Comparison of ENCODE assay signal across 10 cellular contexts in genomic region chr18:49031511-49032188, GRCh38.
DNase-seq lines count a peak whose midpoint lies in the region; ATAC-seq lines count a peak whose summit lies in the region.
"Had no signal": no experiment of that assay in that cellular context is flagged by ENCODE, and none has a peak within 500 bp of the region (broad histone marks: within the 10 kb centered on the region; RNA-seq: fewer than 3 reads in every experiment).

No MANE protein-coding gene starts in this region.

- peak overlapping the region; percentile 9 for H3K27ac Mint-ChIP-seq in stimulated activated effector memory CD8-positive, alpha-beta T cell treated with anti-CD3 and anti-CD28 coated beads, Interleukin-12 subunit alpha, Interleukin-12 subunit beta, amount 100 ng/mL, for 72 hours

- no peaks in the 10 kb centered on the region for H3K36me3 Mint-ChIP-seq in stimulated activated effector memory CD8-positive, alpha-beta T cell treated with anti-CD3 and anti-CD28 coated beads, Interleukin-12 subunit alpha, Interleukin-12 subunit beta, amount 100 ng/mL, for 72 hours

- peaks cover 12% of the 10 kb centered on the region for H3K4me1 Mint-ChIP-seq in stimulated activated effector memory CD8-positive, alpha-beta T cell treated with anti-CD3 and anti-CD28 coated beads, Interleukin-12 subunit alpha, Interleukin-12 subunit beta, amount 100 ng/mL, for 72 hours

- no peak overlapping the region for H3K4me3 Mint-ChIP-seq in stimulated activated effector memory CD8-positive, alpha-beta T cell treated with anti-CD3 and anti-CD28 coated beads, Interleukin-12 subunit alpha, Interleukin-12 subunit beta, amount 100 ng/mL, for 72 hours

- DNase-seq in Kasumi-1 (lab: John Stamatoyannopoulos, UW): peak; percentile 13 to 17
- peak; percentile 63 for DNase-seq in activated CD8-positive, alpha-beta memory T cell treated with anti-CD3 and anti-CD28 coated beads, Interleukin-2, amount 50 U/mL, for 48 hours
- DNase-seq in left lobe of liver (ENCODE audit: low spot score): peak; percentile 27
- DNase-seq in stimulated activated effector memory CD8-positive, alpha-beta T cell treated with anti-CD3 and anti-CD28 coated beads, Interleukin-12 subunit alpha, Interleukin-12 subunit beta, amount 100 ng/mL, for 72 hours (ENCODE audit: low spot score in 2 of 2): no peak
- DNase-seq in cortex of kidney (lab: John Stamatoyannopoulos, UW): no peak
- DNase-seq in LoVo (ENCODE audit: low spot score): no peak
- DNase-seq: cerebellar nuclear complex, gastrocnemius medialis, NCI-H510A had no signal

- ATAC-seq in left lobe of liver: no peak
- peak; percentile 75 for ATAC-seq in stimulated activated effector memory CD8-positive, alpha-beta T cell treated with anti-CD3 and anti-CD28 coated beads, Interleukin-12 subunit alpha, Interleukin-12 subunit beta, amount 100 ng/mL, for 72 hours
- ATAC-seq in HG03521 (IDR thresholded peaks at IDR 0.05; ENCODE audit: unreplicated experiment): no peak

- H3K9me3 Mint-ChIP-seq in stimulated activated effector memory CD8-positive, alpha-beta T cell treated with anti-CD3 and anti-CD28 coated beads, Interleukin-12 subunit alpha, Interleukin-12 subunit beta, amount 100 ng/mL, for 72 hours: no peaks in the 10 kb centered on the region

Comparison
In these comparisons a context has a peak if more than half of its experiments do, and no peak if none do; other contexts are left out.
1. DNase-seq: peak in Kasumi-1 (2 of 2), activated CD8-positive, alpha-beta memory T cell treated with anti-CD3 and anti-CD28 coated beads, Interleukin-2, amount 50 U/mL, for 48 hours (single experiment) and left lobe of liver (single experiment); none in stimulated activated effector memory CD8-positive, alpha-beta T cell treated with anti-CD3 and anti-CD28 coated beads, Interleukin-12 subunit alpha, Interleukin-12 subunit beta, amount 100 ng/mL, for 72 hours (0 of 2), cortex of kidney (single experiment) and LoVo (single experiment).